Comparison of ENCODE assay signal across 10 cellular contexts in genomic region chr2:120293991-120294329, GRCh38. TPM values are rescaled to one million over a fixed set of nuclear protein-coding genes. Genes with fewer than 3 reads are reported as not detected.
DNase-seq lines count a peak whose midpoint lies in the region; ATAC-seq lines count a peak whose summit lies in the region.
"Had no signal": no experiment of that assay in that cellular context is flagged by ENCODE, and none has a peak within 500 bp of the region (broad histone marks: within the 10 kb centered on the region; RNA-seq: fewer than 3 reads in every experiment).

No MANE protein-coding gene starts in this region.

- no peak for DNase-seq in Right ventricle myocardium inferior (ENCODE audit: missing footprints)
- no peak for DNase-seq in cardiac septum (ENCODE audit: low spot score)
- DNase-seq in NAMALWA (ENCODE audit: low spot score) = peak; percentile 50
- DNase-seq in stimulated activated CD4-positive, alpha-beta T cell treated with anti-CD3 and anti-CD28 coated beads, Interleukin-1b, Interleukin-23, amount 100 ng/mL, for 48 hours = no peak
- DNase-seq in sciatic nerve (ENCODE audit: low spot score) = no peak
- no peak for DNase-seq in NCI-H446 treated with DMSO at 0.1 percent for 48 hours (lab: John Stamatoyannopoulos, UW)
- DNase-seq in mesenteric fat pad (ENCODE audit: low spot score) = no peak
- DNase-seq: hypothalamus had no signal

- intact Hi-C loops in Right ventricle myocardium inferior (cut with DNase I) = no loop called here
- intact Hi-C loops in cardiac septum (cut with DNase I) = no loop called here
- intact Hi-C loops in sciatic nerve (cut with DNase I) = no loop called here

- peak; percentile 86 for ATAC-seq in Right ventricle myocardium inferior
- peak; percentile 99 for ATAC-seq in HG02759 (IDR thresholded peaks at IDR 0.05; ENCODE audit: unreplicated experiment)
- ATAC-seq in sciatic nerve = no peak

RNA-seq across cellular contexts. Expression of gene RALB, which starts 41.3 kb away (rescaled TPM):
- 52.0 TPM for total RNA-seq in Right ventricle myocardium inferior
- 49.9 TPM for total RNA-seq in cardiac septum
- total RNA-seq in sciatic nerve = 52.8 TPM
- total RNA-seq in mesenteric fat pad = 50.8 TPM

RNA-seq across cellular contexts. Expression of gene INHBB, which starts 52.0 kb away (rescaled TPM):
- total RNA-seq in Right ventricle myocardium inferior = 7.1 TPM
- 2.8 TPM for total RNA-seq in cardiac septum
- total RNA-seq in sciatic nerve = 37.4 TPM
- total RNA-seq in mesenteric fat pad = 54.8 TPM
- total RNA-seq: activated CD8-positive, alpha-beta memory T cell treated with anti-CD3 and anti-CD28 coated beads for 36 hours had no signal
